ENCODE assay signal across 31 cellular contexts in the genomic region with DNA sequence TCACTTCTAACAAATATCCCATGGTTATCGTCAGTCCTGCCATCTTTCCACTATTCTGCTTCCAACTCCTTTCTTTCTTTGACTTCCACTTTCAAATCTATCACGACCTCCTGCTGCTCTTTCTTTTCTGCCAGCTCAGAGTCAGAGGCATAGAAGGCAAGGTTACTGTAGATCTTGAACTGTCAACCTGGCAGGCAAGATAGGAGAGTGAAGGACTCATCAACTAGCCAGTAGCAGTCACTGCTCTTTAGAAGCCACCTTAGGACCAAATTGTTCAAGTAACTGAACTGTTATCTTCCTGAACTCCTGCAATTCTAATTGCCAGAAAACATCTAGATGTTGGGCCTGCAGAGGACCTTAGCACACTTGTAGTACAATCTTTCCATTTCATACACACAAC. TPM values are rescaled to one million over a fixed set of nuclear protein-coding genes. Genes with fewer than 3 reads are reported as not detected.
"Had no signal": no experiment of that assay in that cellular context is flagged by ENCODE, and none has a peak within 500 bp of the region (broad histone marks: within the 10 kb centered on the region; RNA-seq: fewer than 3 reads in every experiment).

No MANE protein-coding gene starts in this region.

- H3K27me3 ChIP-seq: esophagus squamous epithelium, gastrocnemius medialis, left lung had no signal

- H3K27ac ChIP-seq: coronary artery, dorsolateral prefrontal cortex, esophagus squamous epithelium, gastrocnemius medialis, heart right ventricle, left lung, lower lobe of right lung had no signal

- H3K27ac Mint-ChIP-seq: mesothelial cell of epicardium had no signal

- H3K9me3 ChIP-seq: esophagus squamous epithelium, gastrocnemius medialis, heart right ventricle, left lung, lower lobe of right lung, mucosa of descending colon had no signal

- H3K4me1 Mint-ChIP-seq: mesothelial cell of epicardium, naive B cell had no signal

- ATAC-seq: esophagus mucosa; gastrocnemius medialis; heart right ventricle; left cardiac atrium; left lung; left ventricle myocardium superior; lower lobe of right lung; mucosa of descending colon; naive thymus-derived CD8-positive, alpha-beta T cell had no signal

- H3K9me3 Mint-ChIP-seq: naive B cell; naive thymus-derived CD8-positive, alpha-beta T cell had no signal

- H3K36me3 Mint-ChIP-seq: mesothelial cell of epicardium; naive B cell; naive thymus-derived CD8-positive, alpha-beta T cell had no signal

- H3K36me3 ChIP-seq: esophagus squamous epithelium, gastrocnemius medialis, heart right ventricle, left lung, lower lobe of right lung had no signal

- H3K4me1 ChIP-seq: esophagus squamous epithelium, gastrocnemius medialis, lower lobe of right lung had no signal

- H3K4me3 ChIP-seq: coronary artery, dorsolateral prefrontal cortex, esophagus squamous epithelium, gastrocnemius medialis, heart right ventricle, left lung, lower lobe of right lung, mucosa of descending colon had no signal

- DNase-seq: dermis blood vessel endothelial cell; dorsolateral prefrontal cortex; effector CD4-positive, alpha-beta T cell; effector memory CD4-positive, alpha-beta T cell; esophagus squamous epithelium; foreskin fibroblast; foreskin melanocyte; gastrocnemius medialis; glutamatergic neuron; head of caudate nucleus; heart right ventricle; hippocampal formation; left cardiac atrium; left lung; left ventricle myocardium superior; lower lobe of right lung; mesenchymal stem cell; mucosa of descending colon; naive B cell; naive thymus-derived CD8-positive, alpha-beta T cell had no signal

- H3K4me3 Mint-ChIP-seq: mesothelial cell of epicardium; naive B cell; naive thymus-derived CD8-positive, alpha-beta T cell had no signal

- FAIRE-seq: endothelial cell of umbilical vein, islet of Langerhans, keratinocyte had no signal

RNA-seq across cellular contexts. Expression of a gene that starts 13.1 kb away (rescaled TPM):
- total RNA-seq: dermis blood vessel endothelial cell; endothelial cell of umbilical vein; epithelial cell of proximal tubule; gastrocnemius medialis; glomerular endothelial cell; kidney epithelial cell; lung microvascular endothelial cell; mesothelial cell of epicardium; myocyte; naive thymus-derived CD8-positive, alpha-beta T cell had no signal
- polyA plus RNA-seq: endothelial cell of umbilical vein; keratinocyte; naive thymus-derived CD8-positive, alpha-beta T cell had no signal
